Comparison of ENCODE assay signal across 7 cellular contexts in the genomic region with DNA sequence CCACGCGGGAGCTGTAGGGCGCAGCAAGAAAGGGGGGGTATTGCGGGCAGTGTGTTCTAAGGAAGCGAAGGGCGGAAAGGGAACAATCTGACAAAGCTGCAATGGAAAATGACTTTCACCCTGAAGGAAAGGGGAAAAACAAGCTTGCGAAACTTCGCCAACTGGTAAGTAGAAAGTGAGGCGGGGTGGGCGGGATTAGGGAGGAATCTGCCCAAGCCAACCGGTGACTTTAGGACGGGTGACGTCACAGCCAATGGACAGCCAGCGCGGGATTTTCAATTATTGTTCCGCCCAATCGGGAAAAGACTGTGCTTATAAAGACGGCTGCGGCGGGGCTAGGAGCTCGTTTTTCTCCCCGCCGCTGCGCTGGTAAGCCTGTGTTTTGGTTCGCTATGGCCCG. TPM values are rescaled to one million over a fixed set of nuclear protein-coding genes. Genes with fewer than 3 reads are reported as not detected.
DNase-seq lines count a peak whose midpoint lies in the region; ATAC-seq lines count a peak whose summit lies in the region.
"Not testable (repeated sequence)": the region's sequence is repeated elsewhere in the genome, so short reads cannot be mapped to it uniquely, and the experiment has no call there.

No MANE protein-coding gene starts in this region.

- H3K4me3 Mint-ChIP-seq in natural killer cell treated with Interleukin-12 subunit alpha and Interleukin-12 subunit beta and Interleukin-15 and Interleukin-18, amount 100 ng/mL, for 72 hours = not testable (repeated sequence)

- not testable (repeated sequence) for H3K9me3 Mint-ChIP-seq in natural killer cell treated with Interleukin-12 subunit alpha and Interleukin-12 subunit beta and Interleukin-15 and Interleukin-18, amount 100 ng/mL, for 72 hours

- not testable (repeated sequence) for H3K27ac Mint-ChIP-seq in natural killer cell treated with Interleukin-12 subunit alpha and Interleukin-12 subunit beta and Interleukin-15 and Interleukin-18, amount 100 ng/mL, for 72 hours

- H3K36me3 Mint-ChIP-seq in natural killer cell treated with Interleukin-12 subunit alpha and Interleukin-12 subunit beta and Interleukin-15 and Interleukin-18, amount 100 ng/mL, for 72 hours = not testable (repeated sequence)

- not testable (repeated sequence) for DNase-seq in Right ventricle myocardium inferior (ENCODE audit: missing footprints); natural killer cell treated with Interleukin-12 subunit alpha and Interleukin-12 subunit beta and Interleukin-15 and Interleukin-18, amount 100 ng/mL, for 72 hours (ENCODE audit: low spot score)

- ATAC-seq in GM18868 (IDR thresholded peaks at IDR 0.05; ENCODE audit: unreplicated experiment) (peak; percentile 23), GM21423 (IDR thresholded peaks at IDR 0.05; ENCODE audit: unreplicated experiment) (peak; percentile 26), HG02840 (IDR thresholded peaks at IDR 0.05; ENCODE audit: low FRiP score, unreplicated experiment) (peak; percentile 27), HG03354 (IDR thresholded peaks at IDR 0.05; ENCODE audit: poor library complexity, severe bottlenecking, unreplicated experiment) (peak; percentile 24), Right ventricle myocardium inferior (peak; percentile 66)
- peak; percentile 10 to 22 for ATAC-seq in activated CD4-positive, CD25-positive, alpha-beta regulatory T cell treated with anti-CD3 and anti-CD28 coated beads, Interleukin-2, amount 50 U/mL, for 24 hours
- ATAC-seq in natural killer cell treated with Interleukin-12 subunit alpha and Interleukin-12 subunit beta and Interleukin-15 and Interleukin-18, amount 100 ng/mL, for 72 hours = peak; percentile 39 to 57

- H3K4me1 Mint-ChIP-seq in natural killer cell treated with Interleukin-12 subunit alpha and Interleukin-12 subunit beta and Interleukin-15 and Interleukin-18, amount 100 ng/mL, for 72 hours (ENCODE audit: low read depth in 2 of 2) = peaks cover 18 to 19% of the 10 kb centered on the region in 2 donors

- H3K27me3 Mint-ChIP-seq in natural killer cell treated with Interleukin-12 subunit alpha and Interleukin-12 subunit beta and Interleukin-15 and Interleukin-18, amount 100 ng/mL, for 72 hours = not testable (repeated sequence)

- intact Hi-C loops in Right ventricle myocardium inferior (cut with DNase I) = not testable (repeated sequence)

RNA-seq across cellular contexts. Expression of gene BOLA1, which starts 47.1 kb away (rescaled TPM):
- total RNA-seq in Right ventricle myocardium inferior = 15.3 TPM
- total RNA-seq in natural killer cell treated with Interleukin-12 subunit alpha and Interleukin-12 subunit beta and Interleukin-15 and Interleukin-18, amount 100 ng/mL, for 72 hours = 10 to 100 TPM; 13.9 to 16.2 TPM

Comparison
In these comparisons a context has a peak if more than half of its experiments do, and no peak if none do; other contexts are left out.
1. ATAC-seq: peak in every context shown above with its lines; median percentile 66 in Right ventricle myocardium inferior; 48 in natural killer cell treated with Interleukin-12 subunit alpha and Interleukin-12 subunit beta and Interleukin-15 and Interleukin-18, amount 100 ng/mL, for 72 hours; 27 in HG02840; 26 in GM21423; 24 in HG03354; 23 in GM18868; 16 in activated CD4-positive, CD25-positive, alpha-beta regulatory T cell treated with anti-CD3 and anti-CD28 coated beads, Interleukin-2, amount 50 U/mL, for 24 hours.